9 cellular contexts compared by ENCODE assay signal in the genomic region with DNA sequence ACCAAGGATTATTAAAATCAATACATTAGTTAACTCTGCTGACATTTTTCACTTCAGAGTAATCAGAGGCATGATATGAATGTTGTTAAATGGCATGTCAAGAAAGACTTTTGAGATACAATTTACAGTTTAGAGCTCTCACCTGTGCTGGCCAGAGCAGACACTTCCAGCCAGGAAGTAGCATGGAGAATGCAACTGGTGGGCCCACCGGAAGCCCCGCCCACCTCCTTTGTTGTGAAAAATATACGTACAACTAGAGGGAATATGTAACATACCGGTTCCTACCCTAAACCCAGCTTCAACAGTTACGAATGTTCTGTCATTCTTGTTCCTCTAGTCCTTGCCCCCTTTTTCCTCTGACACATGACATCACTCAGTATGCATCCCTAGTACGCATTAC.
DNase-seq lines count a peak whose midpoint lies in the region; FAIRE-seq and TF ChIP-seq lines count a peak whose summit lies in the region.
"Had no signal": no experiment of that assay in that cellular context is flagged by ENCODE, and none has a peak within 500 bp of the region (broad histone marks: within the 10 kb centered on the region; RNA-seq: fewer than 3 reads in every experiment).

No MANE protein-coding gene starts in this region.

- peak overlapping the region; percentile 44 for H3K4me3 Mint-ChIP-seq in osteocyte (ENCODE audit: unreplicated experiment)

- CTCF ChIA-PET in RWPE1 (lab: Yijun Ruan, JAX): no interaction called here
- CTCF ChIA-PET in A673 (lab: Charles Lee): no interaction called here
- CTCF ChIA-PET in HEK293T (lab: Yijun Ruan, JAX): no interaction called here

- peak overlapping the region; percentile 98 for H3K27ac Mint-ChIP-seq in osteocyte (ENCODE audit: unreplicated experiment)

- BruUV-seq in A673 (replicated peaks; lab: Mats Ljungman, UMichigan): no TSS peak

- H3K27me3 ChIP-seq in A673 (replicated peaks; ENCODE audit: insufficient read depth, low read depth, low read length, poor library complexity): no peaks in the 10 kb centered on the region

- no peak for FAIRE-seq in kidney (lab: Jason Lieb, UNC)

- H3K9me3 Mint-ChIP-seq in osteocyte (ENCODE audit: unreplicated experiment): peaks cover 5% of the 10 kb centered on the region

- peak overlapping the region; percentile 93 for H3K27ac ChIP-seq in RWPE1
- peak overlapping the region in 1 of 2 donors; percentile 8 for H3K27ac ChIP-seq in kidney (ENCODE audit: low read depth in 2 of 2, low read length in 2 of 2)
- H3K27ac ChIP-seq in A673 (ENCODE audit: low read depth, low read length, poor library complexity, severe bottlenecking): no peak overlapping the region

- intact Hi-C loops in kidney (cut with DNase I): no loop called here
- intact Hi-C loops in A673 (cut with micrococcal nuclease; ENCODE audit: unreplicated experiment): loop anchor here (10.0 kb wide), 1 partner anchor 160 kb away; no protein-coding TSS in a partner anchor

- POLR2A ChIA-PET in RWPE1 (lab: Yijun Ruan, JAX; ENCODE audit: low non-redundant PET) (no interaction called here), A673 (lab: Charles Lee; ENCODE audit: low non-redundant PET) (no interaction called here), HEK293T (lab: Yijun Ruan, JAX) (no interaction called here)

- H3K36me3 ChIP-seq in kidney (ENCODE audit: control insufficient read depth in 1 of 2, insufficient read depth in 2 of 2, low read length in 2 of 2): peaks cover 8 to 10% of the 10 kb centered on the region in 2 donors
- H3K36me3 ChIP-seq in A673 (ENCODE audit: insufficient read depth, low read length, poor library complexity, severe bottlenecking): peaks cover 19% of the 10 kb centered on the region

- TF ChIP-seq CTCF in RWPE1 (conservative IDR thresholded peaks at IDR 0.05; ENCODE audit: low read depth): no peak
- TF ChIP-seq CTCF in cardiac fibroblast (IDR thresholded peaks at IDR 0.05; ENCODE audit: low read depth, low read length): no peak
- no peak for TF ChIP-seq CTCF in osteocyte (IDR thresholded peaks at IDR 0.05)
- TF ChIP-seq CTCF in kidney (IDR thresholded peaks at IDR 0.05; ENCODE audit: borderline replicate concordance, extremely low read depth, insufficient read depth): no peak
- TF ChIP-seq CTCF in A673 (conservative IDR thresholded peaks at IDR 0.05; ENCODE audit: low read depth, low read length): no peak

- H3K27me3 Mint-ChIP-seq in osteocyte (ENCODE audit: unreplicated experiment): no peaks in the 10 kb centered on the region

- H3K4me3 ChIP-seq in cardiac fibroblast (replicated peaks in 1 of 2; ENCODE audit: low read depth in 2 of 2, low read length in 2 of 2) (no peak overlapping the region), kidney (ENCODE audit: low read length in 2 of 2) (no peak overlapping the region), A673 (ENCODE audit: low read depth, low read length, poor library complexity, severe bottlenecking) (no peak overlapping the region)

- H3K36me3 Mint-ChIP-seq in osteocyte (ENCODE audit: unreplicated experiment): peaks cover 31% of the 10 kb centered on the region

- no peak overlapping the region for H3K9ac ChIP-seq in kidney (ENCODE audit: low read length in 2 of 2)

- no peaks in the 10 kb centered on the region for H3K9me3 ChIP-seq in kidney (ENCODE audit: control insufficient read depth in 1 of 2, low read length in 2 of 2)
- H3K9me3 ChIP-seq in A673 (ENCODE audit: low read depth, low read length, poor library complexity, severe bottlenecking): no peaks in the 10 kb centered on the region

- DNase-seq in CD1c-positive myeloid dendritic cell (ENCODE audit: extremely low spot score): peak; percentile 63
- DNase-seq in RWPE1 (ENCODE audit: low spot score): no peak
- DNase-seq in cardiac fibroblast (ENCODE audit: low read depth in 2 of 2): peak; percentile 17 to 61
- no peak for DNase-seq in osteocyte (ENCODE audit: extremely low spot score, unreplicated experiment)
- no peak for DNase-seq in GM19240 (ENCODE audit: insufficient read length, low spot score)
- DNase-seq in kidney: no peak
- DNase-seq in A673 (ENCODE audit: low spot score): no peak
- DNase-seq in HEK293T (ENCODE audit: extremely low spot score): no peak
- DNase-seq: NCI-H2227 treated with DMSO at 0.1 percent for 48 hours had no signal

- H3K4me1 Mint-ChIP-seq in osteocyte (ENCODE audit: unreplicated experiment): peaks cover 61% of the 10 kb centered on the region

- H3K4me1 ChIP-seq in kidney (ENCODE audit: control insufficient read depth in 1 of 2, insufficient read depth in 1 of 2, low read depth in 1 of 2, low read length in 2 of 2) (peaks cover 0 to 4% of the 10 kb centered on the region in 2 donors), A673 (ENCODE audit: insufficient read depth, low read length, poor library complexity, severe bottlenecking) (no peaks in the 10 kb centered on the region)

TF ChIP-seq in HEK293T, 16 proteins besides CTCF, POLR2A, EP300 and RAD21:
- TF ChIP-seq BHLHE40 (IDR thresholded peaks at IDR 0.05; ENCODE audit: borderline replicate concordance) (no peak), FOXA1 (IDR thresholded peaks at IDR 0.05) (no peak), HDGF (IDR thresholded peaks at IDR 0.05; ENCODE audit: borderline replicate concordance) (no peak), SP1 (IDR thresholded peaks at IDR 0.05) (no peak), L3MBTL2 (conservative IDR thresholded peaks at IDR 0.05) (no peak), LEF1 (IDR thresholded peaks at IDR 0.05; ENCODE audit: borderline replicate concordance) (no peak), NFRKB (IDR thresholded peaks at IDR 0.05) (no peak), FOXK2 (IDR thresholded peaks at IDR 0.05) (no peak), ELF4 (IDR thresholded peaks at IDR 0.05) (no peak), FOXM1 (IDR thresholded peaks at IDR 0.05; ENCODE audit: borderline replicate concordance) (no peak), SUZ12 (IDR thresholded peaks at IDR 0.05) (no peak), ARNT (IDR thresholded peaks at IDR 0.05) (no peak)
- TF ChIP-seq, protein P1, sequence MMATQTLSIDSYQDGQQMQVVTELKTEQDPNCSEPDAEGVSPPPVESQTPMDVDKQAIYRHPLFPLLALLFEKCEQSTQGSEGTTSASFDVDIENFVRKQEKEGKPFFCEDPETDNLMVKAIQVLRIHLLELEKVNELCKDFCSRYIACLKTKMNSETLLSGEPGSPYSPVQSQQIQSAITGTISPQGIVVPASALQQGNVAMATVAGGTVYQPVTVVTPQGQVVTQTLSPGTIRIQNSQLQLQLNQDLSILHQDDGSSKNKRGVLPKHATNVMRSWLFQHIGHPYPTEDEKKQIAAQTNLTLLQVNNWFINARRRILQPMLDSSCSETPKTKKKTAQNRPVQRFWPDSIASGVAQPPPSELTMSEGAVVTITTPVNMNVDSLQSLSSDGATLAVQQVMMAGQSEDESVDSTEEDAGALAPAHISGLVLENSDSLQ (IDR thresholded peaks at IDR 0.05): no peak

Comparison
In these comparisons a context has a peak if more than half of its experiments do, and no peak if none do; other contexts are left out.
1. DNase-seq: peak in CD1c-positive myeloid dendritic cell (single experiment) and cardiac fibroblast (2 of 2); none in RWPE1 (single experiment), osteocyte (single experiment), GM19240 (single experiment), kidney (single experiment), A673 (single experiment) and HEK293T (single experiment).